In genomic region chr19:42279902-42280760, GRCh38 we compare ENCODE assay signal across 1 cellular context.
TF ChIP-seq lines count a peak whose summit lies in the region.

No MANE protein-coding gene starts in this region.

TF ChIP-seq in WTC11, 78 proteins besides CTCF, POLR2A, EP300 and RAD21 (continued from another document and continues in another):
- TF ChIP-seq, protein P1, sequence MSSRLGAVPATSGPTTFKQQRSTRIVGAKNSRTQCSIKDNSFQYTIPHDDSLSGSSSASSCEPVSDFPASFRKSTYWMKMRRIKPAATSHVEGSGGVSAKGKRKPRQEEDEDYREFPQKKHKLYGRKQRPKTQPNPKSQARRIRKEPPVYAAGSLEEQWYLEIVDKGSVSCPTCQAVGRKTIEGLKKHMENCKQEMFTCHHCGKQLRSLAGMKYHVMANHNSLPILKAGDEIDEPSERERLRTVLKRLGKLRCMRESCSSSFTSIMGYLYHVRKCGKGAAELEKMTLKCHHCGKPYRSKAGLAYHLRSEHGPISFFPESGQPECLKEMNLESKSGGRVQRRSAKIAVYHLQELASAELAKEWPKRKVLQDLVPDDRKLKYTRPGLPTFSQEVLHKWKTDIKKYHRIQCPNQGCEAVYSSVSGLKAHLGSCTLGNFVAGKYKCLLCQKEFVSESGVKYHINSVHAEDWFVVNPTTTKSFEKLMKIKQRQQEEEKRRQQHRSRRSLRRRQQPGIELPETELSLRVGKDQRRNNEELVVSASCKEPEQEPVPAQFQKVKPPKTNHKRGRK (CRISPR knock-in tag; IDR thresholded peaks at IDR 0.05; ENCODE audit: borderline replicate concordance), result no peak
- peak; percentile 96 for TF ChIP-seq NFYB (CRISPR knock-in tag; conservative IDR thresholded peaks at IDR 0.05; ENCODE audit: low read depth)
- TF ChIP-seq ZNF281 (CRISPR knock-in tag; IDR thresholded peaks at IDR 0.05), result no peak
- no peak for TF ChIP-seq STAT6 (CRISPR knock-in tag; conservative IDR thresholded peaks at IDR 0.05; ENCODE audit: low read depth)
- TF ChIP-seq GABPB1 (CRISPR knock-in tag; IDR thresholded peaks at IDR 0.05), result no peak
- TF ChIP-seq, protein P2, sequence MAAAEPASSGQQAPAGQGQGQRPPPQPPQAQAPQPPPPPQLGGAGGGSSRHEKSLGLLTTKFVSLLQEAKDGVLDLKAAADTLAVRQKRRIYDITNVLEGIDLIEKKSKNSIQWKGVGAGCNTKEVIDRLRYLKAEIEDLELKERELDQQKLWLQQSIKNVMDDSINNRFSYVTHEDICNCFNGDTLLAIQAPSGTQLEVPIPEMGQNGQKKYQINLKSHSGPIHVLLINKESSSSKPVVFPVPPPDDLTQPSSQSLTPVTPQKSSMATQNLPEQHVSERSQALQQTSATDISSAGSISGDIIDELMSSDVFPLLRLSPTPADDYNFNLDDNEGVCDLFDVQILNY (CRISPR knock-in tag; IDR thresholded peaks at IDR 0.05), result 0 out of 2 replicates have a peak, but pooled peaks have one; percentile 35
- 0 out of 2 replicates have a peak, but pooled peaks have one; percentile 48 for TF ChIP-seq JUN (CRISPR knock-in tag; IDR thresholded peaks at IDR 0.05)
- no peak for TF ChIP-seq ZNF232 (CRISPR knock-in tag; IDR thresholded peaks at IDR 0.05)
- no peak for TF ChIP-seq ZNF532 (CRISPR knock-in tag; IDR thresholded peaks at IDR 0.05; ENCODE audit: borderline replicate concordance)
- TF ChIP-seq USF1 (CRISPR knock-in tag; IDR thresholded peaks at IDR 0.05), result no peak
- TF ChIP-seq ZNF219 (CRISPR knock-in tag; IDR thresholded peaks at IDR 0.05; ENCODE audit: borderline replicate concordance), result peak; percentile 66; the same call in 1 of the 2 replicates
- no peak for TF ChIP-seq ZSCAN18 (CRISPR knock-in tag; IDR thresholded peaks at IDR 0.05)
- TF ChIP-seq RELA (CRISPR knock-in tag; IDR thresholded peaks at IDR 0.05; ENCODE audit: borderline replicate concordance), result no peak
- TF ChIP-seq CREM (CRISPR knock-in tag; IDR thresholded peaks at IDR 0.05), result 0 out of 2 replicates have a peak, but pooled peaks have one; percentile 30
- TF ChIP-seq FOXK1 (CRISPR knock-in tag; IDR thresholded peaks at IDR 0.05), result 0 out of 2 replicates have a peak, but pooled peaks have one; percentile 53
- TF ChIP-seq NR2C2 (CRISPR knock-in tag; IDR thresholded peaks at IDR 0.05), result no peak
- no peak for TF ChIP-seq ELF4 (CRISPR knock-in tag; IDR thresholded peaks at IDR 0.05; ENCODE audit: low read depth)
- no peak for TF ChIP-seq KAT7 (CRISPR knock-in tag; IDR thresholded peaks at IDR 0.05; ENCODE audit: borderline replicate concordance)
- no peak for TF ChIP-seq ZNF671 (CRISPR knock-in tag; IDR thresholded peaks at IDR 0.05)
- no peak for TF ChIP-seq CDX4 (CRISPR knock-in tag; IDR thresholded peaks at IDR 0.05; ENCODE audit: borderline replicate concordance)
- TF ChIP-seq ZBTB21 (CRISPR knock-in tag; IDR thresholded peaks at IDR 0.05; ENCODE audit: borderline replicate concordance), result no peak
- TF ChIP-seq TCF7 (CRISPR knock-in tag; IDR thresholded peaks at IDR 0.05; ENCODE audit: low read depth), result no peak
- TF ChIP-seq, protein P3, sequence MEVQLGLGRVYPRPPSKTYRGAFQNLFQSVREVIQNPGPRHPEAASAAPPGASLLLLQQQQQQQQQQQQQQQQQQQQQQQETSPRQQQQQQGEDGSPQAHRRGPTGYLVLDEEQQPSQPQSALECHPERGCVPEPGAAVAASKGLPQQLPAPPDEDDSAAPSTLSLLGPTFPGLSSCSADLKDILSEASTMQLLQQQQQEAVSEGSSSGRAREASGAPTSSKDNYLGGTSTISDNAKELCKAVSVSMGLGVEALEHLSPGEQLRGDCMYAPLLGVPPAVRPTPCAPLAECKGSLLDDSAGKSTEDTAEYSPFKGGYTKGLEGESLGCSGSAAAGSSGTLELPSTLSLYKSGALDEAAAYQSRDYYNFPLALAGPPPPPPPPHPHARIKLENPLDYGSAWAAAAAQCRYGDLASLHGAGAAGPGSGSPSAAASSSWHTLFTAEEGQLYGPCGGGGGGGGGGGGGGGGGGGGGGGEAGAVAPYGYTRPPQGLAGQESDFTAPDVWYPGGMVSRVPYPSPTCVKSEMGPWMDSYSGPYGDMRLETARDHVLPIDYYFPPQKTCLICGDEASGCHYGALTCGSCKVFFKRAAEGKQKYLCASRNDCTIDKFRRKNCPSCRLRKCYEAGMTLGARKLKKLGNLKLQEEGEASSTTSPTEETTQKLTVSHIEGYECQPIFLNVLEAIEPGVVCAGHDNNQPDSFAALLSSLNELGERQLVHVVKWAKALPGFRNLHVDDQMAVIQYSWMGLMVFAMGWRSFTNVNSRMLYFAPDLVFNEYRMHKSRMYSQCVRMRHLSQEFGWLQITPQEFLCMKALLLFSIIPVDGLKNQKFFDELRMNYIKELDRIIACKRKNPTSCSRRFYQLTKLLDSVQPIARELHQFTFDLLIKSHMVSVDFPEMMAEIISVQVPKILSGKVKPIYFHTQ (CRISPR knock-in tag; IDR thresholded peaks at IDR 0.05), result no peak
- TF ChIP-seq TP53 (CRISPR knock-in tag; IDR thresholded peaks at IDR 0.05), result peak; percentile 60; the same call in 1 of the 2 replicates
- TF ChIP-seq MYBL2 (CRISPR knock-in tag; IDR thresholded peaks at IDR 0.05), result 0 out of 2 replicates have a peak, but pooled peaks have one; percentile 50
- TF ChIP-seq, protein P4, sequence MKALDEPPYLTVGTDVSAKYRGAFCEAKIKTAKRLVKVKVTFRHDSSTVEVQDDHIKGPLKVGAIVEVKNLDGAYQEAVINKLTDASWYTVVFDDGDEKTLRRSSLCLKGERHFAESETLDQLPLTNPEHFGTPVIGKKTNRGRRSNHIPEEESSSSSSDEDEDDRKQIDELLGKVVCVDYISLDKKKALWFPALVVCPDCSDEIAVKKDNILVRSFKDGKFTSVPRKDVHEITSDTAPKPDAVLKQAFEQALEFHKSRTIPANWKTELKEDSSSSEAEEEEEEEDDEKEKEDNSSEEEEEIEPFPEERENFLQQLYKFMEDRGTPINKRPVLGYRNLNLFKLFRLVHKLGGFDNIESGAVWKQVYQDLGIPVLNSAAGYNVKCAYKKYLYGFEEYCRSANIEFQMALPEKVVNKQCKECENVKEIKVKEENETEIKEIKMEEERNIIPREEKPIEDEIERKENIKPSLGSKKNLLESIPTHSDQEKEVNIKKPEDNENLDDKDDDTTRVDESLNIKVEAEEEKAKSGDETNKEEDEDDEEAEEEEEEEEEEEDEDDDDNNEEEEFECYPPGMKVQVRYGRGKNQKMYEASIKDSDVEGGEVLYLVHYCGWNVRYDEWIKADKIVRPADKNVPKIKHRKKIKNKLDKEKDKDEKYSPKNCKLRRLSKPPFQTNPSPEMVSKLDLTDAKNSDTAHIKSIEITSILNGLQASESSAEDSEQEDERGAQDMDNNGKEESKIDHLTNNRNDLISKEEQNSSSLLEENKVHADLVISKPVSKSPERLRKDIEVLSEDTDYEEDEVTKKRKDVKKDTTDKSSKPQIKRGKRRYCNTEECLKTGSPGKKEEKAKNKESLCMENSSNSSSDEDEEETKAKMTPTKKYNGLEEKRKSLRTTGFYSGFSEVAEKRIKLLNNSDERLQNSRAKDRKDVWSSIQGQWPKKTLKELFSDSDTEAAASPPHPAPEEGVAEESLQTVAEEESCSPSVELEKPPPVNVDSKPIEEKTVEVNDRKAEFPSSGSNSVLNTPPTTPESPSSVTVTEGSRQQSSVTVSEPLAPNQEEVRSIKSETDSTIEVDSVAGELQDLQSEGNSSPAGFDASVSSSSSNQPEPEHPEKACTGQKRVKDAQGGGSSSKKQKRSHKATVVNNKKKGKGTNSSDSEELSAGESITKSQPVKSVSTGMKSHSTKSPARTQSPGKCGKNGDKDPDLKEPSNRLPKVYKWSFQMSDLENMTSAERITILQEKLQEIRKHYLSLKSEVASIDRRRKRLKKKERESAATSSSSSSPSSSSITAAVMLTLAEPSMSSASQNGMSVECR (CRISPR knock-in tag; IDR thresholded peaks at IDR 0.05; ENCODE audit: borderline replicate concordance), result peak; percentile 80; the same call in 1 of the 2 replicates
- TF ChIP-seq ATF3 (CRISPR knock-in tag; conservative IDR thresholded peaks at IDR 0.05), result no peak
- TF ChIP-seq ZNF317 (CRISPR knock-in tag; IDR thresholded peaks at IDR 0.05; ENCODE audit: borderline replicate concordance, low read depth), result no peak
